In the genomic region with DNA sequence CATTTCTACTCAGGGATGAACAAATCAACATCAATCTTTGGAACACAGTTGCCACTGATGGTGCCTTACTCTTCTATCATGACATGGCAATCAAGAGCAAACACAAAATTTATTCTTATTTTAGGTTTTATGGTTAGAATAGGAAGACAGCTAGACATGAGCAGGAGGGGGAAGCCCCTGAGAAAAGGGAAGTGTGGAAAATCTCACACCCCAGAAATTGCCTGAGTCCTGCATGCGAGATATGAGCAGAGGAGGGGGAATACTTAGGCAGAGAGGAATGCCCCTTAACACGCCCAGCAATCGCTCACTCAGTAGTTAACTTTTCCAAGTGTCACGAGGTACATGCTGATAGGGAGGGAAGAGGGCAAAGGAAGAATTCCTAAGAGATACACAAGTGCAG, we compare ENCODE assay signal across 19 cellular contexts.
DNase-seq lines count a peak whose midpoint lies in the region; ATAC-seq, FAIRE-seq and TF ChIP-seq lines count a peak whose summit lies in the region.
"Had no signal": no experiment of that assay in that cellular context is flagged by ENCODE, and none has a peak within 500 bp of the region (broad histone marks: within the 10 kb centered on the region; RNA-seq: fewer than 3 reads in every experiment).

No MANE protein-coding gene starts in this region.

- peaks cover 2 to 11% (median 7%) of the 10 kb centered on the region in 7 donors for H3K9me3 Mint-ChIP-seq in CD14-positive monocyte
- H3K9me3 Mint-ChIP-seq: CD4-positive, alpha-beta T cell had no signal

- FAIRE-seq in K562 (lab: Jason Lieb, UNC): no peak
- FAIRE-seq: A204.1, D721Med, G401.6 had no signal

- in situ Hi-C loops in K562 (cut with MboI): no loop called here

- H2AFZ ChIP-seq in OCI-LY3 (ENCODE audit: low read depth, low read length) (no peak overlapping the region), K562 (ENCODE audit: low read depth, low read length) (no peak overlapping the region)

- H3K4me1 ChIP-seq in OCI-LY3 (ENCODE audit: low read length): peaks cover 15% of the 10 kb centered on the region
- peaks cover 0 to 9% of the 10 kb centered on the region in 2 experiments; a peak in 2 of 5 replicates for H3K4me1 ChIP-seq in K562 (replicated peaks in 1 of 2; ENCODE audit: control insufficient read depth in 2 of 2, insufficient read depth in 2 of 2, low read length in 2 of 2)
- H3K4me1 ChIP-seq: BE2C, Caco-2 had no signal

- H3K27me3 ChIP-seq in OCI-LY3 (ENCODE audit: low read depth, low read length) (no peaks in the 10 kb centered on the region), K562 (ENCODE audit: control insufficient read depth in 2 of 2, insufficient read depth in 2 of 2, low read length in 2 of 2) (no peaks in the 10 kb centered on the region)
- H3K27me3 ChIP-seq: BE2C had no signal

- H3K4me3 ChIP-seq in OCI-LY3 (ENCODE audit: low read length) (no peak overlapping the region), K562 (no peak overlapping the region)

- no peak for TF ChIP-seq EP300 in K562 (IDR thresholded peaks at IDR 0.05; ENCODE audit: low read length)

- CTCF ChIA-PET in K562 (lab: Yijun Ruan, JAX; ENCODE audit: low intra/inter-chr PET ratio): no interaction called here

- intact Hi-C loops in K562 (cut with micrococcal nuclease): no loop called here
- intact Hi-C loops in CD14-positive monocyte (cut with micrococcal nuclease): no loop called here

- TF ChIP-seq CTCF in OCI-LY3 (IDR thresholded peaks at IDR 0.05; ENCODE audit: low read depth, low read length) (no peak), K562 (IDR thresholded peaks at IDR 0.05 in 2 of 3, conservative IDR thresholded peaks at IDR 0.05 in 1 of 3; ENCODE audit: insufficient read depth in 2 of 3, low read depth in 1 of 3, low read length in 3 of 3) (no peak), CD14-positive monocyte (IDR thresholded peaks at IDR 0.05) (no peak)

- ATAC-seq in GM18907 (IDR thresholded peaks at IDR 0.05; ENCODE audit: unreplicated experiment): peak; percentile 50
- ATAC-seq in K562: no peak
- no peak for ATAC-seq in GM18858 (IDR thresholded peaks at IDR 0.05; ENCODE audit: unreplicated experiment)
- ATAC-seq: HCT116 had no signal

- H3K9ac ChIP-seq in OCI-LY3 (ENCODE audit: low read length): no peak overlapping the region
- no peak overlapping the region for H3K9ac ChIP-seq in K562 (ENCODE audit: insufficient read depth in 1 of 2, low read depth in 2 of 2, low read length in 2 of 2)

- POLR2A ChIA-PET in K562 (lab: Yijun Ruan, JAX): no interaction called here

- H3K4me1 Mint-ChIP-seq in CD14-positive monocyte: no peaks in the 10 kb centered on the region

- H3K4me2 ChIP-seq in OCI-LY3 (ENCODE audit: low read length) (0 out of 2 replicates have a peak overlapping the region, but pooled peaks have one; percentile 2), K562 (ENCODE audit: insufficient read depth, low read length) (no peak overlapping the region)

- no peak overlapping the region for H3K4me3 Mint-ChIP-seq in CD14-positive monocyte
- H3K4me3 Mint-ChIP-seq: CD4-positive, alpha-beta T cell had no signal

- H4K20me1 ChIP-seq in OCI-LY3 (ENCODE audit: insufficient read depth, low read length): no peaks in the 10 kb centered on the region
- no peaks in the 10 kb centered on the region for H4K20me1 ChIP-seq in K562 (replicated peaks; ENCODE audit: control insufficient read depth, insufficient read depth, low read length)

- H3K27ac Mint-ChIP-seq in CD14-positive monocyte: no peak overlapping the region
- H3K27ac Mint-ChIP-seq: CD4-positive, alpha-beta T cell had no signal

- H3K9me3 ChIP-seq in OCI-LY3 (ENCODE audit: insufficient read depth, low read length) (no peaks in the 10 kb centered on the region), K562 (replicated peaks; ENCODE audit: control insufficient read depth, insufficient read depth, low read depth, low read length) (peaks cover 10% of the 10 kb centered on the region)
- H3K9me3 ChIP-seq: BE2C, Caco-2 had no signal

- WGBS in K562 (ENCODE audit: insufficient coverage, low coverage, missing lambda C conversion rate): 37% methylated on average over 4 of the region's 4 CpGs

- H3K36me3 ChIP-seq in OCI-LY3 (replicated peaks; ENCODE audit: low read depth, low read length) (no peaks in the 10 kb centered on the region), K562 (ENCODE audit: control insufficient read depth, insufficient read depth, low read length) (no peaks in the 10 kb centered on the region)
- H3K36me3 ChIP-seq: BE2C had no signal

- no peaks in the 10 kb centered on the region for H3K36me3 Mint-ChIP-seq in CD14-positive monocyte

- BruUV-seq in K562 (replicated peaks; lab: Mats Ljungman, UMichigan): no TSS peak

- no peak for DNase-seq in K562 (ENCODE audit: extremely low read depth in 1 of 4, low spot score in 3 of 4)
- DNase-seq in superior temporal gyrus (ENCODE audit: extremely low spot score): no peak
- DNase-seq in CD14-positive monocyte (ENCODE audit: low spot score): no peak
- DNase-seq in germinal center (ENCODE audit: low spot score): no peak
- DNase-seq: ACHN; BE2C; C1 segment of cervical spinal cord; Caco-2; CD4-positive, alpha-beta T cell; GOT3; H7 had no signal

- no peak for TF ChIP-seq POLR2A in K562 (conservative IDR thresholded peaks at IDR 0.05)

- no peaks in the 10 kb centered on the region for H3K79me2 ChIP-seq in OCI-LY3 (ENCODE audit: low read length)
- H3K79me2 ChIP-seq in K562 (ENCODE audit: control insufficient read depth, insufficient read depth, low read length): no peaks in the 10 kb centered on the region

- no peak overlapping the region for H3K27ac ChIP-seq in OCI-LY3 (ENCODE audit: low read length)
- no peak overlapping the region for H3K27ac ChIP-seq in K562 (ENCODE audit: extremely low read depth, low read depth, low read length)
- H3K27ac ChIP-seq: HL-60 had no signal

- TF ChIP-seq RAD21 in K562 (CRISPR knock-in tag; conservative IDR thresholded peaks at IDR 0.05 in 1 of 2, IDR thresholded peaks at IDR 0.05 in 1 of 2): no peak

- no peaks in the 10 kb centered on the region for H3K9me1 ChIP-seq in K562 (ENCODE audit: control insufficient read depth, insufficient read depth, low read length)

- peaks cover 0 to 3% (median 2%) of the 10 kb centered on the region in 3 donors for H3K27me3 Mint-ChIP-seq in CD14-positive monocyte (ENCODE audit: low read depth in 3 of 3)
- H3K27me3 Mint-ChIP-seq: CD4-positive, alpha-beta T cell had no signal

TF ChIP-seq in K562, 482 proteins besides CTCF, POLR2A, EP300 and RAD21:
- TF ChIP-seq ZNF668 (CRISPR knock-in tag; IDR thresholded peaks at IDR 0.05) (no peak), SPI1 (IDR thresholded peaks at IDR 0.05; ENCODE audit: borderline replicate concordance, low read depth, low read length) (peak; percentile 22; the same call in 1 of the 2 replicates), ELF2 (CRISPR knock-in tag; IDR thresholded peaks at IDR 0.05) (no peak), SIN3B (IDR thresholded peaks at IDR 0.05; ENCODE audit: low read depth) (no peak), PHB (CRISPR knock-in tag; IDR thresholded peaks at IDR 0.05) (no peak)
- TF ChIP-seq, protein P1, sequence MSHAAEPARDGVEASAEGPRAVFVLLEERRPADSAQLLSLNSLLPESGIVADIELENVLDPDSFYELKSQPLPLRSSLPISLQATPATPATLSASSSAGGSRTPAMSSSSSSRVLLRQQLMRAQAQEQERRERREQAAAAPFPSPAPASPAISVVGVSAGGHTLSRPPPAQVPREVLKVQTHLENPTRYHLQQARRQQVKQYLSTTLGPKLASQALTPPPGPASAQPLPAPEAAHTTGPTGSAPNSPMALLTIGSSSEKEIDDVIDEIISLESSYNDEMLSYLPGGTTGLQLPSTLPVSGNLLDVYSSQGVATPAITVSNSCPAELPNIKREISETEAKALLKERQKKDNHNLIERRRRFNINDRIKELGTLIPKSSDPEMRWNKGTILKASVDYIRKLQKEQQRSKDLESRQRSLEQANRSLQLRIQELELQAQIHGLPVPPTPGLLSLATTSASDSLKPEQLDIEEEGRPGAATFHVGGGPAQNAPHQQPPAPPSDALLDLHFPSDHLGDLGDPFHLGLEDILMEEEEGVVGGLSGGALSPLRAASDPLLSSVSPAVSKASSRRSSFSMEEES (CRISPR knock-in tag; IDR thresholded peaks at IDR 0.05): peak; percentile 23; the same call in 1 of the 2 replicates
- TF ChIP-seq, protein P2, sequence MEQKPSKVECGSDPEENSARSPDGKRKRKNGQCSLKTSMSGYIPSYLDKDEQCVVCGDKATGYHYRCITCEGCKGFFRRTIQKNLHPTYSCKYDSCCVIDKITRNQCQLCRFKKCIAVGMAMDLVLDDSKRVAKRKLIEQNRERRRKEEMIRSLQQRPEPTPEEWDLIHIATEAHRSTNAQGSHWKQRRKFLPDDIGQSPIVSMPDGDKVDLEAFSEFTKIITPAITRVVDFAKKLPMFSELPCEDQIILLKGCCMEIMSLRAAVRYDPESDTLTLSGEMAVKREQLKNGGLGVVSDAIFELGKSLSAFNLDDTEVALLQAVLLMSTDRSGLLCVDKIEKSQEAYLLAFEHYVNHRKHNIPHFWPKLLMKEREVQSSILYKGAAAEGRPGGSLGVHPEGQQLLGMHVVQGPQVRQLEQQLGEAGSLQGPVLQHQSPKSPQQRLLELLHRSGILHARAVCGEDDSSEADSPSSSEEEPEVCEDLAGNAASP (IDR thresholded peaks at IDR 0.05): no peak
TF ChIP-seq in K562: peak in this region for 2.
